ENCODE assay signal across 18 cellular contexts in genomic region chr17:9355841-9356240, GRCh38.
"Had no signal": no experiment of that assay in that cellular context is flagged by ENCODE, and none has a peak within 500 bp of the region (broad histone marks: within the 10 kb centered on the region; RNA-seq: fewer than 3 reads in every experiment).

No MANE protein-coding gene starts in this region.

- H3K27ac ChIP-seq: cardiac muscle cell, neural progenitor cell, psoas muscle, skin epidermis, suprapubic skin, transverse colon had no signal

- H2AFZ ChIP-seq: neural progenitor cell had no signal

- H3K4me1 ChIP-seq: transverse colon had no signal

- ATAC-seq: activated CD4-positive, alpha-beta T cell treated with anti-CD3 and anti-CD28 coated beads for 36 hours; mucosa of descending colon; psoas muscle; stimulated activated naive CD8-positive, alpha-beta T cell treated with anti-CD3 and anti-CD28 coated beads, Interleukin-15, amount 100 ng/mL, for 72 hours; WTC11 had no signal

- H3K9ac ChIP-seq: neural progenitor cell had no signal

- H3K27me3 ChIP-seq: cardiac muscle cell, neural progenitor cell, suprapubic skin, transverse colon had no signal

- FAIRE-seq: islet of Langerhans had no signal

- H3K36me3 ChIP-seq: cardiac muscle cell, neural progenitor cell, suprapubic skin, transverse colon had no signal

- H3K9me3 ChIP-seq: mucosa of descending colon, psoas muscle, suprapubic skin, transverse colon had no signal

- H3K4me3 ChIP-seq: cardiac muscle cell, mucosa of descending colon, neural progenitor cell, psoas muscle, skin epidermis, suprapubic skin, transverse colon had no signal

- DNase-seq: activated CD4-positive, alpha-beta T cell treated with anti-CD3 and anti-CD28 coated beads for 36 hours; activated CD4-positive, alpha-beta T cell treated with anti-CD3 and anti-CD28 coated beads, Interleukin-2, amount 50 U/mL, for 48 hours; activated gamma-delta T cell; foreskin melanocyte; naive B cell; psoas muscle; right cardiac atrium; stimulated activated CD4-positive, alpha-beta T cell treated with anti-CD3 and anti-CD28 coated beads, Interleukin-15, amount 100 ng/mL, for 24 hours; stimulated activated CD4-positive, alpha-beta T cell treated with anti-CD3 and anti-CD28 coated beads, Interleukin-2, amount 100 ng/mL, for 48 hours; stimulated activated naive CD8-positive, alpha-beta T cell treated with anti-CD3 and anti-CD28 coated beads, Interleukin-15, amount 100 ng/mL, for 72 hours; transverse colon had no signal

- H3K4me2 ChIP-seq: neural progenitor cell had no signal
